In the genomic region with DNA sequence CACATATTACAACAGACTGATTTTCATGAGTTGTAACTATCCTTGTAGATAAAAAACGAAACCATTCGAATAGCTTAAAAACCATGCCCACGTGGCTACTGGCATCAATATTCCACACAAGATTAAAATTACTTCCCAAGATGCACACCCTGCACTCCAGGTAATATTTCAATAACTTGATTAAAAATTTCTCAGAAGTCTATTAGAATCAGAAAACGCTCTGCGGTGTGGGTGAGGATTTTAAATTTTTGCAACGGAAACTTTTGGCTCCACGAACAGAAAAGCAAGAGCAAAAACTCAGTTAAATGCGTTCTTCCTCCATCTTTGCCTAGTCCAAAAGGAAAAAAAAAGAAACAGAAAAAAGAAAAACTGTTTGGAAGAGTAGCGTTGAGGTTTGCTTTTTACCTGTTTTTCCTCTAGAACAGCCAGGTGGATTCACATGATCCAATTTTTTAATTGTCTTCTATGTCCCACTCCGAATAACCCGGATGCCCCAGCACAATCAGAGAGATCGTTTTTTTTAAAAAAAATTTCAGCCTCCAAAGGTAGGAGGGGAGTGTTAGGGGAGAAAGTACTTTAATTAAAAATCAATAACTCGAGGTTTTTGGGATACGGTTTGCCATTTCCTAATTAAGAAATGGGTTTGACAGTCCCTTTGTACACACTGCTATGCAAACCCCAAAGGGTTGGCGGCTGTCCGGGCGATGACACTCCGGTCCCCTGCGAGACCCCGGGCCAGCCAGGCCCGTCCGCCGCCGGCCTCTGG, we compare ENCODE assay signal across 8 cellular contexts. TPM values are rescaled to one million over a fixed set of nuclear protein-coding genes. Genes with fewer than 3 reads are reported as not detected.
DNase-seq lines count a peak whose midpoint lies in the region; ATAC-seq and TF ChIP-seq lines count a peak whose summit lies in the region.

No MANE protein-coding gene starts in this region.

- ATAC-seq in right lobe of liver = no peak
- no peak for ATAC-seq in HG02885 (IDR thresholded peaks at IDR 0.05; ENCODE audit: poor library complexity, unreplicated experiment)
- no peak for ATAC-seq in GM19467 (IDR thresholded peaks at IDR 0.05; ENCODE audit: unreplicated experiment)

- H3K36me3 ChIP-seq in KMS-11 (ENCODE audit: insufficient read depth) (no peaks in the 10 kb centered on the region), brain microvascular endothelial cell (replicated peaks) (no peaks in the 10 kb centered on the region), right lobe of liver (peaks cover 0 to 2% (median 0%) of the 10 kb centered on the region in 4 donors), thymus (ENCODE audit: control insufficient read depth, insufficient read depth) (no peaks in the 10 kb centered on the region)

- TF ChIP-seq CTCF in KMS-11 (conservative IDR thresholded peaks at IDR 0.05; ENCODE audit: low read depth, low read length) (no peak), brain microvascular endothelial cell (IDR thresholded peaks at IDR 0.05; ENCODE audit: low read depth, low read length, missing control alignments) (no peak), right lobe of liver (IDR thresholded peaks at IDR 0.05) (no peak)

- no peaks in the 10 kb centered on the region for H4K20me1 ChIP-seq in KMS-11 (ENCODE audit: insufficient read depth)

- peak overlapping the region; percentile 74 for H2AFZ ChIP-seq in KMS-11 (ENCODE audit: low read depth)

- no peak for TF ChIP-seq POLR2A in right lobe of liver (IDR thresholded peaks at IDR 0.05)

- peak overlapping the region; percentile 64 for H3K9ac ChIP-seq in KMS-11

- in situ Hi-C loops in brain microvascular endothelial cell (cut with HindIII; ENCODE audit: low pct_ligation_motif_present, low sequenced_read_pairs) = no loop called here

- intact Hi-C loops in right lobe of liver (cut with DNase I) = no loop called here
- intact Hi-C loops in posterior cingulate gyrus (cut with DNase I) = loop anchor here (5.0 to 10.0 kb wide), 3 partner anchors 100 to 168 kb away; partner anchors contain the start of gene CYB5B

- H3K27ac ChIP-seq in KMS-11 (peak overlapping the region; percentile 84), brain microvascular endothelial cell (peak overlapping the region; percentile 86), right lobe of liver (peak overlapping the region; percentile 94 to 96 (median 95)), thymus (ENCODE audit: low read depth) (peak overlapping the region; percentile 91)

- H3K27me3 ChIP-seq in KMS-11 (ENCODE audit: insufficient read depth, low read depth) (no peaks in the 10 kb centered on the region), brain microvascular endothelial cell (replicated peaks) (no peaks in the 10 kb centered on the region), right lobe of liver (no peaks in the 10 kb centered on the region), thymus (ENCODE audit: control insufficient read depth, insufficient read depth) (no peaks in the 10 kb centered on the region)

- H3K4me3 ChIP-seq in KMS-11 (IDR thresholded peaks at IDR 0.05; ENCODE audit: insufficient read depth, low read depth, low read length) = no peak overlapping the region
- H3K4me3 ChIP-seq in brain microvascular endothelial cell (ENCODE audit: low read depth, low read length) = peak overlapping the region; percentile 86
- peak overlapping the region; percentile 89 to 91 (median 90) for H3K4me3 ChIP-seq in right lobe of liver
- peak overlapping the region; percentile 89 for H3K4me3 ChIP-seq in thymus (ENCODE audit: low read length)

- H3K79me2 ChIP-seq in KMS-11 (ENCODE audit: insufficient read depth, low read depth) = peaks cover 35% of the 10 kb centered on the region

- WGBS in right lobe of liver (ENCODE audit: insufficient coverage, low coverage, low lambda C conversion rate, missing lambda C conversion rate) = under 1% methylated on average over 20 of the region's 24 CpGs
- WGBS in thymus = 2% methylated on average over 24 of the region's 24 CpGs

- H3K9me3 ChIP-seq in right lobe of liver (no peaks in the 10 kb centered on the region), thymus (ENCODE audit: control insufficient read depth) (no peaks in the 10 kb centered on the region)

- peaks cover 59% of the 10 kb centered on the region for H3K4me1 ChIP-seq in KMS-11 (ENCODE audit: low read depth, poor library complexity, severe bottlenecking)
- peaks cover 0 to 26% (median 3%) of the 10 kb centered on the region in 4 donors for H3K4me1 ChIP-seq in right lobe of liver
- H3K4me1 ChIP-seq in thymus (ENCODE audit: control insufficient read depth, insufficient read depth, low read length) = peaks cover 19% of the 10 kb centered on the region

- H3K4me2 ChIP-seq in KMS-11 = peak overlapping the region; percentile 55

- DNase-seq in CD1c-positive myeloid dendritic cell (ENCODE audit: extremely low spot score) (peak; percentile 8), brain microvascular endothelial cell (no peak), right lobe of liver (no peak), posterior cingulate gyrus (no peak)

RNA-seq across cellular contexts. Expression of gene NFAT5, which starts 0.7 kb away (rescaled TPM):
- total RNA-seq in right lobe of liver = 10 to 100 TPM; 10.3 to 19.6 (median 14.8) TPM
- polyA plus RNA-seq in thymus = 4.5 TPM
